Comparison of ENCODE assay signal across 12 cellular contexts in the genomic region with DNA sequence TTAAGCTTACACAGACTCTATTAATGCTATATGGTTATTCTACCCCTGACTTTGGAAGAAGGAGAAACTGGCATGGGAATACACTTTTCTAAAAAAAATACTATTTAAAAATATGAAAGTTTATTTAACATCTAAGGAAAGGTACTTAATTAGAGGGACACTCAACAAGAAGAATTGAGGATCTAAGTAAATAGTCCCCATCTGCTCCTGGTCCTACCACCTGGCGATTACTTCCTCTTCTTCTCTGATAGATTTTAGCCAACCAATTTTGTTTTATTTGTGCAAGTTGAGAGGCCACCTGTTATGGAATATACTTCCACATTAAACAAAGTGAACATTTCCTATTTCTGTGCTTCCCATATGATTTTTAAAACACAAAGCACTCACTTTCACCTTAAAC.
DNase-seq lines count a peak whose midpoint lies in the region; ATAC-seq and TF ChIP-seq lines count a peak whose summit lies in the region.
"Had no signal": no experiment of that assay in that cellular context is flagged by ENCODE, and none has a peak within 500 bp of the region (broad histone marks: within the 10 kb centered on the region; RNA-seq: fewer than 3 reads in every experiment).

No MANE protein-coding gene starts in this region.

- H2AFZ ChIP-seq in OCI-LY3 (ENCODE audit: low read depth, low read length): no peak overlapping the region

- H3K4me1 Mint-ChIP-seq in T-helper 1 cell treated with Interleukin-12 subunit alpha and Interleukin-12 subunit beta and Interleukin-4 antibody, amounts not matched to agents 30 μg/mL and 1 μg/mL, for 36 hours (ENCODE audit: low read depth): peaks cover 83% of the 10 kb centered on the region
- peaks cover 50 to 80% (median 78%) of the 10 kb centered on the region in 3 donors for H3K4me1 Mint-ChIP-seq in naive B cell

- POLR2A ChIA-PET in RWPE1 (lab: Yijun Ruan, JAX; ENCODE audit: low non-redundant PET): no interaction called here

- no peaks in the 10 kb centered on the region for H3K9me3 ChIP-seq in OCI-LY3 (ENCODE audit: insufficient read depth, low read length)
- H3K9me3 ChIP-seq: thyroid gland had no signal

- ATAC-seq in naive B cell (ENCODE audit: low read depth in 2 of 2): peak; percentile 73 to 79

- H3K27ac ChIP-seq in OCI-LY3 (ENCODE audit: low read length): no peak overlapping the region
- no peak overlapping the region for H3K27ac ChIP-seq in RWPE1
- H3K27ac ChIP-seq: thyroid gland had no signal

- no peak for TF ChIP-seq CTCF in OCI-LY3 (IDR thresholded peaks at IDR 0.05; ENCODE audit: low read depth, low read length)
- TF ChIP-seq CTCF in RWPE1 (conservative IDR thresholded peaks at IDR 0.05; ENCODE audit: low read depth): no peak
- TF ChIP-seq CTCF in GM10266 (IDR thresholded peaks at IDR 0.05; ENCODE audit: control insufficient read depth, insufficient read depth, low read depth, missing control alignments): no peak

- H3K4me3 ChIP-seq in OCI-LY3 (ENCODE audit: low read length): peak overlapping the region; percentile 15; the same call in 1 of the 2 replicates
- H3K4me3 ChIP-seq: lung, thyroid gland had no signal

- peak overlapping the region; percentile 96 for H3K4me3 Mint-ChIP-seq in T-helper 1 cell treated with Interleukin-12 subunit alpha and Interleukin-12 subunit beta and Interleukin-4 antibody, amounts not matched to agents 30 μg/mL and 1 μg/mL, for 36 hours
- H3K4me3 Mint-ChIP-seq in naive B cell: peak overlapping the region in 5 of 8 donors; percentile 25 to 71 (median 42)

- H3K36me3 Mint-ChIP-seq in T-helper 1 cell treated with Interleukin-12 subunit alpha and Interleukin-12 subunit beta and Interleukin-4 antibody, amounts not matched to agents 30 μg/mL and 1 μg/mL, for 36 hours (ENCODE audit: low read depth): peaks cover 56% of the 10 kb centered on the region
- H3K36me3 Mint-ChIP-seq in naive B cell: no peaks in the 10 kb centered on the region

- H3K9ac ChIP-seq in OCI-LY3 (ENCODE audit: low read length): no peak overlapping the region

- H3K36me3 ChIP-seq in OCI-LY3 (replicated peaks; ENCODE audit: low read depth, low read length): peaks cover 57% of the 10 kb centered on the region
- H3K36me3 ChIP-seq: thyroid gland had no signal

- CTCF ChIA-PET in RWPE1 (lab: Yijun Ruan, JAX): interaction anchor here (0.7 kb wide), 1 partner anchor 59 kb away, joined by 3 read pairs; no protein-coding TSS in a partner anchor

- no peaks in the 10 kb centered on the region for H3K27me3 Mint-ChIP-seq in T-helper 1 cell treated with Interleukin-12 subunit alpha and Interleukin-12 subunit beta and Interleukin-4 antibody, amounts not matched to agents 30 μg/mL and 1 μg/mL, for 36 hours (ENCODE audit: low read depth)
- no peaks in the 10 kb centered on the region for H3K27me3 Mint-ChIP-seq in naive B cell

- DNase-seq in T-helper 1 cell: no peak
- peak; percentile 47 for DNase-seq in KBM-7
- DNase-seq in naive B cell: peak; percentile 24
- no peak for DNase-seq in RWPE1 (ENCODE audit: low spot score)
- DNase-seq in cerebellum (ENCODE audit: low spot score): no peak
- DNase-seq in GM10266 (ENCODE audit: extremely low spot score): no peak
- DNase-seq: T1000, thyroid gland had no signal

- peaks cover 70% of the 10 kb centered on the region for H3K4me1 ChIP-seq in OCI-LY3 (ENCODE audit: low read length)

- H3K9me3 Mint-ChIP-seq in T-helper 1 cell treated with Interleukin-12 subunit alpha and Interleukin-12 subunit beta and Interleukin-4 antibody, amounts not matched to agents 30 μg/mL and 1 μg/mL, for 36 hours: no peaks in the 10 kb centered on the region
- H3K9me3 Mint-ChIP-seq in naive B cell: no peaks in the 10 kb centered on the region

- H3K79me2 ChIP-seq in OCI-LY3 (ENCODE audit: low read length): peaks cover 97% of the 10 kb centered on the region

- peak overlapping the region; percentile 68 for H3K4me2 ChIP-seq in OCI-LY3 (ENCODE audit: low read length)

- H4K20me1 ChIP-seq in OCI-LY3 (ENCODE audit: insufficient read depth, low read length): peaks cover 98% of the 10 kb centered on the region

- peak overlapping the region; percentile 75 for H3K27ac Mint-ChIP-seq in T-helper 1 cell treated with Interleukin-12 subunit alpha and Interleukin-12 subunit beta and Interleukin-4 antibody, amounts not matched to agents 30 μg/mL and 1 μg/mL, for 36 hours
- H3K27ac Mint-ChIP-seq in naive B cell: peak overlapping the region in 3 of 6 donors; percentile 54 to 90 (median 89)
- H3K27ac Mint-ChIP-seq: progenitor cell of endocrine pancreas had no signal

- no peaks in the 10 kb centered on the region for H3K27me3 ChIP-seq in OCI-LY3 (ENCODE audit: low read depth, low read length)
- H3K27me3 ChIP-seq: thyroid gland had no signal

- in situ Hi-C loops in KBM-7 (cut with MboI; ENCODE audit: low pct_unique_long_range_greater_than_20kb, low sequenced_read_pairs): no loop called here

Comparison
In these comparisons a context has a peak if more than half of its experiments do, and no peak if none do; other contexts are left out.
1. DNase-seq: peak in KBM-7 (single experiment) and naive B cell (single experiment); none in T-helper 1 cell (0 of 5), RWPE1 (single experiment), cerebellum (single experiment) and GM10266 (single experiment).